In genomic region chr5:113601423-113601822, GRCh38 we compare ENCODE assay signal across 23 cellular contexts.
"Had no signal": no experiment of that assay in that cellular context is flagged by ENCODE, and none has a peak within 500 bp of the region (broad histone marks: within the 10 kb centered on the region; RNA-seq: fewer than 3 reads in every experiment).

No MANE protein-coding gene starts in this region.

- H3K4me3 ChIP-seq: MG63, SJSA1, SK-N-MC had no signal

- H3K27ac ChIP-seq: HL-60, SJSA1, SK-N-MC had no signal

- H3K4me1 ChIP-seq: SJSA1 had no signal

- H3K27me3 ChIP-seq: MG63, SJSA1 had no signal

- FAIRE-seq: HTR-8/SVneo, RCC 7860 had no signal

- H3K9me3 ChIP-seq: MG63, SJSA1 had no signal

- H3K36me3 ChIP-seq: SJSA1 had no signal

- DNase-seq: IMR-90, Karpas-422, KG1, MG63, NCI-H1092, NCI-H1105 treated with DMSO at 0.1 percent for 48 hours, NCI-H1436 treated with DMSO at 0.1 percent for 48 hours, NCI-H1694, NCI-H187 treated with DMSO at 0.1 percent for 48 hours, NCI-H2029 treated with DMSO at 0.1 percent for 48 hours, NCI-H2171 treated with DMSO at 0.1 percent for 48 hours, NCI-H345, NCI-H446 treated with DMSO at 0.1 percent for 48 hours, NCI-H510A treated with DMSO at 0.1 percent for 48 hours, NCI-H526, Right ventricle myocardium superior, RPMI8226, SIG-M5 had no signal
